ENCODE assay signal across 22 cellular contexts in genomic region chr9:89659473-89660256, GRCh38. TPM values are rescaled to one million over a fixed set of nuclear protein-coding genes. Genes with fewer than 3 reads are reported as not detected.
"Had no signal": no experiment of that assay in that cellular context is flagged by ENCODE, and none has a peak within 500 bp of the region (broad histone marks: within the 10 kb centered on the region; RNA-seq: fewer than 3 reads in every experiment).

No MANE protein-coding gene starts in this region.

- H3K9me3 Mint-ChIP-seq: activated naive CD8-positive, alpha-beta T cell treated with anti-CD3 and anti-CD28 coated beads for 36 hours; activated T-cell treated with anti-CD3 and anti-CD28 coated beads, Interleukin-2, amount 50 U/mL, for 24 hours; activated T-helper 17 cell treated with anti-CD3 and anti-CD28 coated beads, Interleukin-2, amount 50 U/mL, for 72 hours; natural killer cell; stimulated activated effector memory CD8-positive, alpha-beta T cell treated with anti-CD3 and anti-CD28 coated beads, Interleukin-12 subunit alpha, Interleukin-12 subunit beta, amount 100 ng/mL, for 72 hours; T-helper 2 cell treated with Interferon-gamma antibody and Interleukin-4, amounts not matched to agents 5 μg/mL and 100 μg/mL, for 36 hours had no signal

- H3K36me3 Mint-ChIP-seq: activated naive CD8-positive, alpha-beta T cell treated with anti-CD3 and anti-CD28 coated beads for 36 hours; natural killer cell; stimulated activated effector memory CD8-positive, alpha-beta T cell treated with anti-CD3 and anti-CD28 coated beads, Interleukin-12 subunit alpha, Interleukin-12 subunit beta, amount 100 ng/mL, for 72 hours had no signal

- H3K4me1 ChIP-seq: foreskin keratinocyte had no signal

- DNase-seq: activated CD4-positive, alpha-beta T cell treated with anti-CD3 and anti-CD28 coated beads for 1 hour; activated naive CD8-positive, alpha-beta T cell treated with anti-CD3 and anti-CD28 coated beads for 36 hours; activated T-cell treated with anti-CD3 and anti-CD28 coated beads, Interleukin-2, amount 50 U/mL, for 24 hours; amygdala; erythroblast; foreskin keratinocyte; kidney; natural killer cell; psoas muscle; stimulated activated CD4-positive, alpha-beta T cell treated with anti-CD3 and anti-CD28 coated beads, Interleukin-2, amount 100 ng/mL, for 24 hours had no signal

- H3K4me3 ChIP-seq: colonic mucosa, lung, pancreas, psoas muscle, right atrium auricular region, SK-N-MC, skin epidermis, stomach, suprapubic skin, transverse colon had no signal

- H3K27me3 ChIP-seq: colonic mucosa, pancreas, right atrium auricular region, stomach, suprapubic skin, transverse colon had no signal

- H3K27ac ChIP-seq: colonic mucosa, foreskin keratinocyte, psoas muscle, SK-N-MC, suprapubic skin had no signal

- H3K9me3 ChIP-seq: colonic mucosa, pancreas, psoas muscle, right atrium auricular region, stomach, suprapubic skin, transverse colon had no signal

- H3K4me3 Mint-ChIP-seq: activated naive CD8-positive, alpha-beta T cell treated with anti-CD3 and anti-CD28 coated beads for 36 hours; activated T-cell treated with anti-CD3 and anti-CD28 coated beads, Interleukin-2, amount 50 U/mL, for 24 hours; activated T-helper 17 cell treated with anti-CD3 and anti-CD28 coated beads, Interleukin-2, amount 50 U/mL, for 72 hours; natural killer cell; stimulated activated effector memory CD8-positive, alpha-beta T cell treated with anti-CD3 and anti-CD28 coated beads, Interleukin-12 subunit alpha, Interleukin-12 subunit beta, amount 100 ng/mL, for 72 hours; T-helper 2 cell treated with Interferon-gamma antibody and Interleukin-4, amounts not matched to agents 5 μg/mL and 100 μg/mL, for 36 hours had no signal

- H3K27ac Mint-ChIP-seq: activated naive CD8-positive, alpha-beta T cell treated with anti-CD3 and anti-CD28 coated beads for 36 hours; activated T-cell treated with anti-CD3 and anti-CD28 coated beads, Interleukin-2, amount 50 U/mL, for 24 hours; activated T-helper 17 cell treated with anti-CD3 and anti-CD28 coated beads, Interleukin-2, amount 50 U/mL, for 72 hours; natural killer cell; stimulated activated effector memory CD8-positive, alpha-beta T cell treated with anti-CD3 and anti-CD28 coated beads, Interleukin-12 subunit alpha, Interleukin-12 subunit beta, amount 100 ng/mL, for 72 hours; T-helper 2 cell treated with Interferon-gamma antibody and Interleukin-4, amounts not matched to agents 5 μg/mL and 100 μg/mL, for 36 hours had no signal

- H3K36me3 ChIP-seq: colonic mucosa, pancreas, right atrium auricular region, stomach, suprapubic skin, transverse colon had no signal

- ATAC-seq: activated T-helper 17 cell treated with anti-CD3 and anti-CD28 coated beads, Interleukin-2, amount 50 U/mL, for 72 hours; foreskin keratinocyte; pancreas; psoas muscle; stimulated activated effector memory CD8-positive, alpha-beta T cell treated with anti-CD3 and anti-CD28 coated beads, Interleukin-12 subunit alpha, Interleukin-12 subunit beta, amount 100 ng/mL, for 72 hours had no signal

RNA-seq across cellular contexts. Expression of gene GADD45G, which starts 54.9 kb away (rescaled TPM):
- total RNA-seq: foreskin keratinocyte had no signal
